ENCODE assay signal across 24 cellular contexts in genomic region chr6:115055579-115055978, GRCh38.
A peak's percentile ranks its signal among the peaks of the same experiment; 100 is the strongest.
DNase-seq lines count a peak whose midpoint lies in the region; ATAC-seq, FAIRE-seq and TF ChIP-seq lines count a peak whose summit lies in the region.
"Had no signal": no experiment of that assay in that cellular context is flagged by ENCODE, and none has a peak within 500 bp of the region (broad histone marks: within the 10 kb centered on the region; RNA-seq: fewer than 3 reads in every experiment).

No MANE protein-coding gene starts in this region.

- H3K36me3 ChIP-seq in OCI-LY3 (replicated peaks; ENCODE audit: low read depth, low read length) (no peaks in the 10 kb centered on the region), GM12878 (ENCODE audit: control insufficient read depth in 2 of 2, insufficient read depth in 2 of 2, low read length in 1 of 2) (no peaks in the 10 kb centered on the region)
- H3K36me3 ChIP-seq: BE2C, BLaER1 had no signal

- CTCF ChIA-PET in GM12878 (lab: Yijun Ruan, JAX), result no interaction called here

- no peak for TF ChIP-seq EP300 in GM12878 (IDR thresholded peaks at IDR 0.05; ENCODE audit: borderline replicate concordance in 1 of 2, control insufficient read depth in 1 of 2, low read depth in 2 of 2, low read length in 2 of 2)

- TF ChIP-seq POLR2A in GM12878 (IDR thresholded peaks at IDR 0.05; ENCODE audit: low read depth, low read length), result no peak

- H4K20me1 ChIP-seq in OCI-LY3 (ENCODE audit: insufficient read depth, low read length) (no peaks in the 10 kb centered on the region), GM12878 (ENCODE audit: control insufficient read depth, insufficient read depth) (no peaks in the 10 kb centered on the region)
- H4K20me1 ChIP-seq: BLaER1 had no signal

- peak overlapping the region; percentile 19 for H3K4me2 ChIP-seq in OCI-LY3 (ENCODE audit: low read length)
- no peak overlapping the region for H3K4me2 ChIP-seq in GM12878 (ENCODE audit: control insufficient read depth, insufficient read depth)
- H3K4me2 ChIP-seq: BLaER1 had no signal

- in situ Hi-C loops in GM12878 (cut with MboI), result no loop called here

- H3K79me2 ChIP-seq in OCI-LY3 (ENCODE audit: low read length) (no peaks in the 10 kb centered on the region), GM12878 (ENCODE audit: control insufficient read depth, insufficient read depth, low read length) (no peaks in the 10 kb centered on the region)

- ATAC-seq in GM12878 (peak; percentile 78), GM18519 (IDR thresholded peaks at IDR 0.05; ENCODE audit: low FRiP score, unreplicated experiment) (no peak), HG03039 (IDR thresholded peaks at IDR 0.05; ENCODE audit: unreplicated experiment) (no peak)

- TF ChIP-seq CTCF in OCI-LY3 (IDR thresholded peaks at IDR 0.05; ENCODE audit: low read depth, low read length), result no peak
- TF ChIP-seq CTCF in GM12878 (IDR thresholded peaks at IDR 0.05 in 2 of 3, conservative IDR thresholded peaks at IDR 0.05 in 1 of 3; ENCODE audit: control insufficient read depth in 2 of 3, extremely low read depth in 1 of 3, insufficient read depth in 1 of 3, low read depth in 3 of 3, low read length in 3 of 3), result no peak

- H3K4me3 ChIP-seq in OCI-LY3 (ENCODE audit: low read length), result no peak overlapping the region
- H3K4me3 ChIP-seq in GM12878, result no peak overlapping the region
- H3K4me3 ChIP-seq: BLaER1 had no signal

- intact Hi-C loops in GM12878 (cut with micrococcal nuclease; ENCODE audit: unreplicated experiment), result loop anchor here (10.0 kb wide), 1 partner anchor 839 kb away; no protein-coding TSS in a partner anchor

- H3K9me3 ChIP-seq in OCI-LY3 (ENCODE audit: insufficient read depth, low read length) (no peaks in the 10 kb centered on the region), GM12878 (replicated peaks; ENCODE audit: control insufficient read depth, insufficient read depth, low read length) (no peaks in the 10 kb centered on the region)
- H3K9me3 ChIP-seq: BE2C, BLaER1 had no signal

- FAIRE-seq in GM12878 (lab: Jason Lieb, UNC), result no peak
- FAIRE-seq: A204.1, GM12891, GM18507 had no signal

- DNase-seq in MV-4-11 (lab: John Stamatoyannopoulos, UW) (peak; percentile 31), GM12878 (ENCODE audit: low read depth, low spot score) (no peak)
- DNase-seq in stimulated activated CD4-positive, alpha-beta T cell treated with anti-CD3 and anti-CD28 coated beads, Interleukin-15, amount 100 ng/mL, for 24 hours, result no peak
- DNase-seq: 8988T; ACHN; BE2C; C1 segment of cervical spinal cord; CD4-positive, alpha-beta memory T cell; CD4-positive, CD25-positive, alpha-beta regulatory T cell; CD8-positive, alpha-beta memory T cell; COR-L47; DMS 273 treated with DMSO at 0.1 percent for 48 hours; DMS153; DMS79; DND-41; EL; GDM1 had no signal

- RAD21 ChIA-PET in GM12878 (lab: Charles Lee; ENCODE audit: unreplicated experiment), result no interaction called here

- H3K4me1 ChIP-seq in OCI-LY3 (ENCODE audit: low read length), result peaks cover 44% of the 10 kb centered on the region
- no peaks in the 10 kb centered on the region for H3K4me1 ChIP-seq in GM12878 (ENCODE audit: control insufficient read depth, insufficient read depth, low read length)
- H3K4me1 ChIP-seq: BE2C, BLaER1 had no signal

- peak overlapping the region; percentile 23; the same call in 1 of the 2 replicates for H3K27ac ChIP-seq in OCI-LY3 (ENCODE audit: low read length)
- no peak overlapping the region for H3K27ac ChIP-seq in GM12878 (ENCODE audit: control insufficient read depth, insufficient read depth)
- H3K27ac ChIP-seq: BLaER1 had no signal

- H3K9ac ChIP-seq in OCI-LY3 (ENCODE audit: low read length), result no peak overlapping the region
- no peak overlapping the region for H3K9ac ChIP-seq in GM12878 (ENCODE audit: control insufficient read depth, insufficient read depth, low read length)
- H3K9ac ChIP-seq: BLaER1 had no signal

- H3K27me3 ChIP-seq in OCI-LY3 (ENCODE audit: low read depth, low read length), result no peaks in the 10 kb centered on the region
- H3K27me3 ChIP-seq in GM12878 (replicated peaks in 1 of 2; ENCODE audit: control insufficient read depth in 2 of 2, insufficient read depth in 2 of 2, low read length in 1 of 2), result no peaks in the 10 kb centered on the region
- H3K27me3 ChIP-seq: BE2C, BLaER1 had no signal

- TF ChIP-seq RAD21 in GM12878 (IDR thresholded peaks at IDR 0.05; ENCODE audit: insufficient read depth, low read depth, low read length), result no peak

- H2AFZ ChIP-seq in OCI-LY3 (ENCODE audit: low read depth, low read length) (no peak overlapping the region), GM12878 (ENCODE audit: control insufficient read depth, low read depth, low read length) (no peak overlapping the region)

- SMC1A ChIA-PET in GM12878 (lab: Charles Lee; ENCODE audit: uncharacterized antibody, unreplicated experiment), result interaction anchor here (1.4 kb wide), 1 partner anchor 12 kb away, joined by 3 read pairs; no protein-coding TSS in a partner anchor

- POLR2A ChIA-PET in GM12878 (lab: Charles Lee), result no interaction called here

- no TSS peak for BruUV-seq in GM12878 (replicated peaks; lab: Mats Ljungman, UMichigan)

TF ChIP-seq in GM12878, 131 proteins besides CTCF, POLR2A, EP300 and RAD21 (continues in another document):
- TF ChIP-seq MTA2 (IDR thresholded peaks at IDR 0.05; ENCODE audit: low read depth) (peak; percentile 97), NR2F1 (conservative IDR thresholded peaks at IDR 0.05) (0 out of 2 replicates have a peak, but pooled peaks have one; percentile 24), SUPT20H (IDR thresholded peaks at IDR 0.05; ENCODE audit: borderline replicate concordance, control insufficient read depth, low read depth, low read length) (no peak), NR2C2 (IDR thresholded peaks at IDR 0.05; ENCODE audit: borderline replicate concordance, control insufficient read depth, insufficient read length, low read depth) (no peak), BCL11A (IDR thresholded peaks at IDR 0.05; ENCODE audit: low read depth, low read length) (no peak), ZNF24 (IDR thresholded peaks at IDR 0.05) (0 out of 2 replicates have a peak, but pooled peaks have one; percentile 44), RELB (IDR thresholded peaks at IDR 0.05; ENCODE audit: low read depth) (peak; percentile 35; the same call in 1 of the 2 replicates), ZBTB4 (CRISPR knock-in tag; IDR thresholded peaks at IDR 0.05) (no peak), HDGF (IDR thresholded peaks at IDR 0.05) (no peak), RUNX3 (IDR thresholded peaks at IDR 0.05; ENCODE audit: low read length) (no peak), JUNB (IDR thresholded peaks at IDR 0.05) (no peak), MEF2B (IDR thresholded peaks at IDR 0.05; ENCODE audit: partially characterized antibody, poor library complexity, severe bottlenecking) (peak; percentile 73), NFYA (IDR thresholded peaks at IDR 0.05; ENCODE audit: borderline replicate concordance, low read depth, low read length) (no peak), CREB1 (IDR thresholded peaks at IDR 0.05; ENCODE audit: low read depth) (no peak)
- TF ChIP-seq, protein P1, sequence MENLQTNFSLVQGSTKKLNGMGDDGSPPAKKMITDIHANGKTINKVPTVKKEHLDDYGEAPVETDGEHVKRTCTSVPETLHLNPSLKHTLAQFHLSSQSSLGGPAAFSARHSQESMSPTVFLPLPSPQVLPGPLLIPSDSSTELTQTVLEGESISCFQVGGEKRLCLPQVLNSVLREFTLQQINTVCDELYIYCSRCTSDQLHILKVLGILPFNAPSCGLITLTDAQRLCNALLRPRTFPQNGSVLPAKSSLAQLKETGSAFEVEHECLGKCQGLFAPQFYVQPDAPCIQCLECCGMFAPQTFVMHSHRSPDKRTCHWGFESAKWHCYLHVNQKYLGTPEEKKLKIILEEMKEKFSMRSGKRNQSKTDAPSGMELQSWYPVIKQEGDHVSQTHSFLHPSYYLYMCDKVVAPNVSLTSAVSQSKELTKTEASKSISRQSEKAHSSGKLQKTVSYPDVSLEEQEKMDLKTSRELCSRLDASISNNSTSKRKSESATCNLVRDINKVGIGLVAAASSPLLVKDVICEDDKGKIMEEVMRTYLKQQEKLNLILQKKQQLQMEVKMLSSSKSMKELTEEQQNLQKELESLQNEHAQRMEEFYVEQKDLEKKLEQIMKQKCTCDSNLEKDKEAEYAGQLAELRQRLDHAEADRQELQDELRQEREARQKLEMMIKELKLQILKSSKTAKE (IDR thresholded peaks at IDR 0.05; ENCODE audit: low read depth, poor library complexity, severe bottlenecking), result no peak
